ENCODE assay signal across 1 cellular context in the genomic region with DNA sequence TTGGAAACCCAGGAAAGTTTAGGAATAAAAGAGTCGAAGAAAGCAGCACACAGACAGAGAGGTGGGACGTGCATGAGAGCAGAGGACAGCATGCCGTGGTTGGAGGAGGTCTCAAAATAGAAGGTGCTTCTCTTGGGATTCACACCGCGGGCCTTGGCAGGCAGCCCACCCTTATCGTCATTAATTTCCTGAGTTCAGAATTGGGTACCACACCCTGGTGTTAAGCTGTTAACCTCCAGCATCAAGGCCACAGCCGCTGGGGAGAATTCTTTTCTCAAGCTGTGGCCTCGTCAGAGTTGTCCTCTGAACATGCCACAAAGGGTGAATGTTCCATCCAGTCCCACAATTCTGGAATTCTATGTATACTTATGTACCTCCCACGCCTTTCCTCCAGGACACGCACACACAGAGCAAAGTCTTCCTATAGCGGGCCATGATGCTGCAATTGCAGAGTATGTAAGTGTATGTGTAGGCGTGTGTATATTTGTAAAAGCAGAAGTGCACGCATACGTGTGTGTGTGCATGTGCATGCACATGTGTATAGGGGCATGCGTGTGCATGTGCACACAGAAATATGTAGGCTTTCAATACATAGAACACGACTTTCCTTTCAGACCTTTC.
TF ChIP-seq lines count a peak whose summit lies in the region.

No MANE protein-coding gene starts in this region.

TF ChIP-seq in HepG2, 621 proteins besides CTCF, POLR2A, EP300 and RAD21:
- TF ChIP-seq, protein P1, sequence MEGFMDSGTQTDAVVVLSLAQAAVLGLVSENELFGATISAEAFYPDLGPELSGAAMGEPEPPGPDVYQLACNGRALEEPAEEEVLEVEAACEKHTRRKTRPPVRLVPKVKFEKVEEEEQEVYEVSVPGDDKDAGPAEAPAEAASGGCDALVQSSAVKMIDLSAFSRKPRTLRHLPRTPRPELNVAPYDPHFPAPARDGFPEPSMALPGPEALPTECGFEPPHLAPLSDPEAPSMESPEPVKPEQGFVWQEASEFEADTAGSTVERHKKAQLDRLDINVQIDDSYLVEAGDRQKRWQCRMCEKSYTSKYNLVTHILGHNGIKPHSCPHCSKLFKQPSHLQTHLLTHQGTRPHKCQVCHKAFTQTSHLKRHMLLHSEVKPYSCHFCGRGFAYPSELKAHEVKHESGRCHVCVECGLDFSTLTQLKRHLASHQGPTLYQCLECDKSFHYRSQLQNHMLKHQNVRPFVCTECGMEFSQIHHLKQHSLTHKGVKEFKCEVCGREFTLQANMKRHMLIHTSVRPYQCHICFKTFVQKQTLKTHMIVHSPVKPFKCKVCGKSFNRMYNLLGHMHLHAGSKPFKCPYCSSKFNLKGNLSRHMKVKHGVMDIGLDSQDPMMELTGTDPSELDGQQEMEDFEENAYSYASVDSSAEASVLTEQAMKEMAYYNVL (CRISPR knock-in tag; IDR thresholded peaks at IDR 0.05; ENCODE audit: borderline replicate concordance): no peak
- TF ChIP-seq ZNF17 (CRISPR knock-in tag; IDR thresholded peaks at IDR 0.05) (no peak), MYNN (CRISPR knock-in tag; IDR thresholded peaks at IDR 0.05; ENCODE audit: low read depth) (no peak), FOXK1 (CRISPR knock-in tag; IDR thresholded peaks at IDR 0.05; ENCODE audit: borderline replicate concordance, low read depth) (no peak), NCOR1 (IDR thresholded peaks at IDR 0.05; ENCODE audit: borderline replicate concordance, low read length) (no peak), MEIS1 (CRISPR knock-in tag; IDR thresholded peaks at IDR 0.05; ENCODE audit: borderline replicate concordance) (no peak)
TF ChIP-seq in HepG2: peak in this region for 0.
